8 cellular contexts compared by ENCODE assay signal in the genomic region with DNA sequence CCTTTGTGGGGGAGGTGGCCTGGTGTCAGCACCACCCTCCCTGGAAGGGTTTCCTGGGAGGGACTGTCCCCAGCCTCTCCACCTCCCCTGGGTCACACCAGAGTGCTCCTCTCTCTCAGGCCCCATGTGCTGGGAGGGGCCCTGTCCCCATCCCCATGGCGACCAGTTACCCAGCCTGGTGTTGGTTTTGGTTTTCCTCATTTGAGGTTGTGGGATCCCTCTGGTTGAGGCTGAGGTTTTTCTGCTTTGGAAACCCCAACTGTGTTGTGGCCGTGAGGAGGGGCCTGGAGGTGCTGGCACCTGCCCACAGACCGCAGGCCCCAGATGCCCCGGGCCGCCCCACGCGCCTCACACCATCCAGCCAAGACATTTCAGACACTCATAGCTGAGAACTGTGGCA.
A peak's percentile ranks its signal among the peaks of the same experiment; 100 is the strongest.
DNase-seq lines count a peak whose midpoint lies in the region; ATAC-seq, FAIRE-seq and TF ChIP-seq lines count a peak whose summit lies in the region.

No MANE protein-coding gene starts in this region.

- H3K9ac ChIP-seq in kidney (ENCODE audit: low read length in 2 of 2): no peak overlapping the region

- no peak overlapping the region for H3K27ac Mint-ChIP-seq in chondrocyte (ENCODE audit: unreplicated experiment)

- H3K27me3 ChIP-seq in esophagus squamous epithelium: no peaks in the 10 kb centered on the region

- H3K36me3 Mint-ChIP-seq in chondrocyte (ENCODE audit: low read depth): no peaks in the 10 kb centered on the region

- TF ChIP-seq CTCF in esophagus squamous epithelium (IDR thresholded peaks at IDR 0.05): no peak
- TF ChIP-seq CTCF in chondrocyte (IDR thresholded peaks at IDR 0.05): no peak
- no peak for TF ChIP-seq CTCF in kidney (IDR thresholded peaks at IDR 0.05; ENCODE audit: borderline replicate concordance, extremely low read depth, insufficient read depth)

- no peak for TF ChIP-seq POLR2A in esophagus squamous epithelium (IDR thresholded peaks at IDR 0.05)

- no peaks in the 10 kb centered on the region for H3K36me3 ChIP-seq in esophagus squamous epithelium
- H3K36me3 ChIP-seq in kidney (ENCODE audit: control insufficient read depth in 1 of 2, insufficient read depth in 2 of 2, low read length in 2 of 2): no peaks in the 10 kb centered on the region

- H3K4me1 Mint-ChIP-seq in chondrocyte (ENCODE audit: low read depth): peaks cover 40% of the 10 kb centered on the region

- H3K27ac ChIP-seq in esophagus squamous epithelium (peak overlapping the region in 3 of 4 donors; percentile 7 to 87 (median 85)), kidney (ENCODE audit: low read depth in 2 of 2, low read length in 2 of 2) (no peak overlapping the region)

- H3K4me3 ChIP-seq in esophagus squamous epithelium: no peak overlapping the region
- no peak overlapping the region for H3K4me3 ChIP-seq in kidney (ENCODE audit: low read length in 2 of 2)

- DNase-seq in RPMI7951 (ENCODE audit: low read depth): peak; percentile 22
- no peak for DNase-seq in esophagus squamous epithelium (lab: John Stamatoyannopoulos, UW)
- no peak for DNase-seq in NCI-H510A (lab: John Stamatoyannopoulos, UW)
- DNase-seq in chondrocyte (ENCODE audit: low spot score): no peak
- DNase-seq in NCI-H2196 (lab: John Stamatoyannopoulos, UW; ENCODE audit: unreplicated experiment): no peak
- DNase-seq in kidney: no peak

- H3K4me3 Mint-ChIP-seq in chondrocyte (ENCODE audit: unreplicated experiment): no peak overlapping the region

- H3K27me3 Mint-ChIP-seq in chondrocyte (ENCODE audit: low read depth): no peaks in the 10 kb centered on the region

- no peaks in the 10 kb centered on the region for H3K9me3 Mint-ChIP-seq in chondrocyte (ENCODE audit: low read depth)

- intact Hi-C loops in esophagus squamous epithelium (cut with DNase I) (no loop called here), kidney (cut with DNase I) (no loop called here)

- WGBS in esophagus squamous epithelium, 2 donors: 58 to 69% methylated on average over 6 to 7 of the region's 7 CpGs

- peak; percentile 70 for ATAC-seq in GM18868 (IDR thresholded peaks at IDR 0.05; ENCODE audit: unreplicated experiment)
- ATAC-seq in HG02763 (IDR thresholded peaks at IDR 0.05; ENCODE audit: unreplicated experiment): peak; percentile 74

- FAIRE-seq in kidney (lab: Jason Lieb, UNC): no peak

- H3K4me1 ChIP-seq in esophagus squamous epithelium (peaks cover 35 to 80% (median 65%) of the 10 kb centered on the region in 3 donors), kidney (ENCODE audit: control insufficient read depth in 1 of 2, insufficient read depth in 1 of 2, low read depth in 1 of 2, low read length in 2 of 2) (peaks cover 6 to 8% of the 10 kb centered on the region in 2 donors)

- H3K9me3 ChIP-seq in esophagus squamous epithelium: no peaks in the 10 kb centered on the region
- no peaks in the 10 kb centered on the region for H3K9me3 ChIP-seq in kidney (ENCODE audit: control insufficient read depth in 1 of 2, low read length in 2 of 2)

Comparison
In these comparisons a context has a peak if more than half of its experiments do, and no peak if none do; other contexts are left out.
1. H3K27ac ChIP-seq: peak in esophagus squamous epithelium (3 of 4); none in kidney (0 of 2).